In genomic region chr1:169570172-169570574, GRCh38 we compare ENCODE assay signal across 1 cellular context.
TF ChIP-seq lines count a peak whose summit lies in the region.

No MANE protein-coding gene starts in this region.

TF ChIP-seq in HepG2, 621 proteins besides CTCF, POLR2A, EP300 and RAD21 (continued from another document and continues in another):
- TF ChIP-seq ZMYM2 (CRISPR knock-in tag; IDR thresholded peaks at IDR 0.05) (no peak), MXI1 (IDR thresholded peaks at IDR 0.05; ENCODE audit: borderline replicate concordance, low read depth, low read length) (no peak), ZNF770 (CRISPR knock-in tag; IDR thresholded peaks at IDR 0.05) (no peak), MIER3 (CRISPR knock-in tag; IDR thresholded peaks at IDR 0.05; ENCODE audit: borderline replicate concordance) (peak; percentile 61; the same call in 1 of the 2 replicates), ZNF20 (CRISPR knock-in tag; IDR thresholded peaks at IDR 0.05) (no peak), NR3C1 (CRISPR knock-in tag; IDR thresholded peaks at IDR 0.05) (no peak), ISX (CRISPR knock-in tag; conservative IDR thresholded peaks at IDR 0.05) (no peak), ZNF331 (CRISPR knock-in tag; IDR thresholded peaks at IDR 0.05) (peak; percentile 38; the same call in 1 of the 2 replicates), ZNF704 (CRISPR knock-in tag; IDR thresholded peaks at IDR 0.05; ENCODE audit: borderline replicate concordance) (no peak), ZNF3 (CRISPR knock-in tag; IDR thresholded peaks at IDR 0.05) (no peak), TRIM22 (IDR thresholded peaks at IDR 0.05) (no peak), WIZ (CRISPR knock-in tag; IDR thresholded peaks at IDR 0.05) (no peak), KLF6 (CRISPR knock-in tag; IDR thresholded peaks at IDR 0.05) (peak; percentile 46; the same call in 1 of the 2 replicates), ATF1 (CRISPR knock-in tag; IDR thresholded peaks at IDR 0.05) (0 out of 2 replicates have a peak, but pooled peaks have one; percentile 3), ZBTB14 (CRISPR knock-in tag; IDR thresholded peaks at IDR 0.05) (no peak), PAF1 (CRISPR knock-in tag; IDR thresholded peaks at IDR 0.05) (no peak), PCBP1 (IDR thresholded peaks at IDR 0.05; ENCODE audit: borderline replicate concordance, low read depth, low read length) (no peak), PRPF4 (IDR thresholded peaks at IDR 0.05; ENCODE audit: low read depth, low read length, poor library complexity, severe bottlenecking) (no peak), GTF2F1 (IDR thresholded peaks at IDR 0.05; ENCODE audit: low read length) (no peak), ZNF572 (CRISPR knock-in tag; IDR thresholded peaks at IDR 0.05) (no peak), ZBTB26 (CRISPR knock-in tag; IDR thresholded peaks at IDR 0.05; ENCODE audit: borderline replicate concordance) (no peak), ZNF558 (CRISPR knock-in tag; IDR thresholded peaks at IDR 0.05; ENCODE audit: borderline replicate concordance) (no peak), ZNF784 (CRISPR knock-in tag; IDR thresholded peaks at IDR 0.05; ENCODE audit: borderline replicate concordance) (no peak), CBX1 (IDR thresholded peaks at IDR 0.05; ENCODE audit: low read depth) (no peak), MED8 (CRISPR knock-in tag; IDR thresholded peaks at IDR 0.05; ENCODE audit: insufficient replicate concordance) (no peak), MEIS2 (CRISPR knock-in tag; IDR thresholded peaks at IDR 0.05) (no peak), SRF (IDR thresholded peaks at IDR 0.05; ENCODE audit: low read depth, low read length) (no peak), MYC (CRISPR knock-in tag; IDR thresholded peaks at IDR 0.05; ENCODE audit: borderline replicate concordance) (no peak), RARG (CRISPR knock-in tag; IDR thresholded peaks at IDR 0.05; ENCODE audit: low read depth) (no peak), POGZ (CRISPR knock-in tag; IDR thresholded peaks at IDR 0.05) (peak; percentile 51; the same call in 1 of the 2 replicates), PRDM4 (CRISPR knock-in tag; IDR thresholded peaks at IDR 0.05; ENCODE audit: borderline replicate concordance) (no peak), HNRNPH1 (optimal IDR thresholded peaks at IDR 0.05; ENCODE audit: low read depth, low read length) (no peak), ZNF510 (CRISPR knock-in tag; IDR thresholded peaks at IDR 0.05; ENCODE audit: low read depth) (no peak), HNF4G (IDR thresholded peaks at IDR 0.05; ENCODE audit: borderline replicate concordance, low read depth, low read length) (peak; percentile 87), HNF4G (CRISPR knock-in tag; IDR thresholded peaks at IDR 0.05; ENCODE audit: borderline replicate concordance, low read depth) (peak; percentile 87), ZNF614 (CRISPR knock-in tag; IDR thresholded peaks at IDR 0.05; ENCODE audit: borderline replicate concordance) (0 out of 2 replicates have a peak, but pooled peaks have one; percentile 23), ZNF709 (CRISPR knock-in tag; IDR thresholded peaks at IDR 0.05) (no peak), ZNF562 (CRISPR knock-in tag; IDR thresholded peaks at IDR 0.05; ENCODE audit: borderline replicate concordance) (no peak), NFRKB (IDR thresholded peaks at IDR 0.05) (no peak), UBTF (CRISPR knock-in tag; IDR thresholded peaks at IDR 0.05) (no peak), MLXIP (CRISPR knock-in tag; IDR thresholded peaks at IDR 0.05; ENCODE audit: borderline replicate concordance) (no peak), KLF15 (CRISPR knock-in tag; IDR thresholded peaks at IDR 0.05; ENCODE audit: borderline replicate concordance) (no peak), BATF2 (CRISPR knock-in tag; IDR thresholded peaks at IDR 0.05) (no peak), CHCHD3 (CRISPR knock-in tag; IDR thresholded peaks at IDR 0.05) (no peak), RBM39 (IDR thresholded peaks at IDR 0.05; ENCODE audit: low read depth, low read length, poor library complexity, severe bottlenecking) (no peak), GPBP1L1 (CRISPR knock-in tag; IDR thresholded peaks at IDR 0.05) (no peak), PHF5A (CRISPR knock-in tag; IDR thresholded peaks at IDR 0.05; ENCODE audit: low read depth, unreplicated experiment) (peak; percentile 39), ZNF224 (CRISPR knock-in tag; IDR thresholded peaks at IDR 0.05) (no peak), KDM4B (CRISPR knock-in tag; IDR thresholded peaks at IDR 0.05) (no peak)
